ENCODE assay signal across 1 cellular context in the genomic region with DNA sequence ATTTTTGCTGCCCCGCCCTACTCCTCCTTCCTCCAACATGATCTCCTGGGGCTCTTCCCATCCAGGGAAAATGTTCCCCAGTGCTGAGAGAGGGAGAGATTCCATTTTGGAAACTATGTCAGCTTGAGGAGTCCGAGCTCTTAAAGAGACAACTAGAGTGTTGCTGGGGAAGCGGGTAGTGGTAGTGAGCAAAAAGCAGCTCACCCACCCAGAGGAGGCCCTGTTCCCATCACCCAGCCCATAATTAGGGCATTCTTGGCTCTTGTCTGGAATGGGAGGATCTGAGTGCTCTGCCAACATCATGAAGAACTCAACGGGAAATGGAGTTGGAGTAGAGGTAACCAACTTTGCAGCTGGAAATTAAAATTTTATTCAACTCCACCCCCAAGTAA.
TF ChIP-seq lines count a peak whose summit lies in the region.

No MANE protein-coding gene starts in this region.

TF ChIP-seq in HCT116, 20 proteins besides CTCF, POLR2A, EP300 and RAD21:
- no peak for TF ChIP-seq SP1 (IDR thresholded peaks at IDR 0.05; ENCODE audit: low read depth)
TF ChIP-seq in HCT116: peak in this region for 0.
